Comparison of ENCODE assay signal across 11 cellular contexts in the genomic region with DNA sequence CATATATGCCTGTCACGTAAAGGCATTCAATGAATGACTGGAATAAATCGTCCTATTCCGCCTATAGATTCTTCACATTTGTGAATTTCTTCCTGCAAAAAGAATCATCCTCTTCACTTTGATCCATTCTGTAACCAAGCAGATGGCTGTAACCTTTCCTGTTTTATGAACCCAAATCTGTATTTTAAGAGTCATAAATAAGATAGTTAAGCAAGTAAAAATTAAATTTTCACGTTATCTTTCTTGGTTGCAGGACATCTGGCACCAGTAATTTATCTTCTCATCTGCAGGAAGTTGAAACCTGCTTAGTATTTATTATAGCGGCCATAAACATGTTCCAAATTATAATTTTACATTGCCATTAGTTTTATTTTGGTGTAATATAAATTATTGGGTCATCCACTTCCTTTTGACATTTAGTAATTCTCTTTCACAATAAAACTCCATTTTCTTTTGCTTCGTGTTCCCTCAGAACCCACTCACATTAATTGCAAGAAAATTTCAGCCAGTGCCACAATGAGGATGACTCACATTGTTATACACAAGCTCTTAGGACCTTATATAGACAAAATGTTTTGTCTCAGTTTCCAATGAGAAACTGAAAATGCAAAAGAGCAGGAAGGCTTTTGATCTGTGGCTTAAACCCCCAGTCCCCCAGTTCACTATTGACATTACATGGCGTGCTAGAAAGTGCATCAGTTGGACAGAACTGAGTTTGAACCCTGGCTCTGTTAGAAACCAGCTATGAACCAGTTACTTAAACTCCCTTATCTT. TPM values are rescaled to one million over a fixed set of nuclear protein-coding genes. Genes with fewer than 3 reads are reported as not detected.
DNase-seq lines count a peak whose midpoint lies in the region; ATAC-seq and TF ChIP-seq lines count a peak whose summit lies in the region.
"Had no signal": no experiment of that assay in that cellular context is flagged by ENCODE, and none has a peak within 500 bp of the region (broad histone marks: within the 10 kb centered on the region; RNA-seq: fewer than 3 reads in every experiment).

No MANE protein-coding gene starts in this region.

- H3K9me3 ChIP-seq in adipocyte (ENCODE audit: control insufficient read depth, low read length): no peaks in the 10 kb centered on the region
- no peaks in the 10 kb centered on the region for H3K9me3 ChIP-seq in neuronal stem cell (replicated peaks in 1 of 2; ENCODE audit: control insufficient read depth in 2 of 2, insufficient read depth in 1 of 2, low read depth in 1 of 2, low read length in 2 of 2)
- no peaks in the 10 kb centered on the region for H3K9me3 ChIP-seq in Peyer's patch
- H3K9me3 ChIP-seq: transverse colon had no signal

- no peak overlapping the region for H2AK5ac ChIP-seq in neuronal stem cell (ENCODE audit: low read depth, low read length)

- peak overlapping the region; percentile 44 for H3K9ac ChIP-seq in adipocyte (ENCODE audit: low read length)
- H3K9ac ChIP-seq in neuronal stem cell (ENCODE audit: low read depth, low read length, poor library complexity): no peak overlapping the region

- H3K4me3 ChIP-seq in adipocyte (ENCODE audit: low read length) (peak overlapping the region; percentile 36), neuronal stem cell (ENCODE audit: low read length in 2 of 2) (no peak overlapping the region), Peyer's patch (no peak overlapping the region)
- H3K4me3 ChIP-seq: lung, transverse colon had no signal

- no peaks in the 10 kb centered on the region for H3K36me3 ChIP-seq in adipocyte (ENCODE audit: control insufficient read depth, insufficient read depth, low read length, severe bottlenecking)
- no peaks in the 10 kb centered on the region for H3K36me3 ChIP-seq in neuronal stem cell (replicated peaks in 1 of 2; ENCODE audit: control insufficient read depth in 2 of 2, insufficient read depth in 2 of 2, low read length in 2 of 2)
- no peaks in the 10 kb centered on the region for H3K36me3 ChIP-seq in Peyer's patch
- H3K36me3 ChIP-seq: transverse colon had no signal

- H3K18ac ChIP-seq in neuronal stem cell (ENCODE audit: low read length): no peak overlapping the region

- no peak overlapping the region for H4K91ac ChIP-seq in neuronal stem cell (ENCODE audit: low read depth, low read length, poor library complexity)

- peak; percentile 61 for ATAC-seq in HG02870 (IDR thresholded peaks at IDR 0.05; ENCODE audit: unreplicated experiment)

- no peak for TF ChIP-seq CTCF in Peyer's patch (IDR thresholded peaks at IDR 0.05)

- no peak overlapping the region for H3K4me2 ChIP-seq in neuronal stem cell (ENCODE audit: insufficient read depth, low read length, poor library complexity, severe bottlenecking)

- H2BK5ac ChIP-seq in neuronal stem cell (ENCODE audit: low read length): no peak overlapping the region

- POLR2A ChIA-PET in HEK293T (lab: Yijun Ruan, JAX): no interaction called here

- H3K27ac ChIP-seq in neuronal stem cell (replicated peaks; ENCODE audit: low read length) (no peak overlapping the region), Peyer's patch (no peak overlapping the region)
- H3K27ac ChIP-seq: RWPE1, transverse colon had no signal

- H3K14ac ChIP-seq in neuronal stem cell (ENCODE audit: low read length): no peak overlapping the region

- no peak overlapping the region for H2BK15ac ChIP-seq in neuronal stem cell (ENCODE audit: low read length)

- no peak overlapping the region for H3K4ac ChIP-seq in neuronal stem cell (ENCODE audit: low read length)

- H3K79me1 ChIP-seq in neuronal stem cell (ENCODE audit: low read depth, low read length): no peaks in the 10 kb centered on the region

- peaks cover 46% of the 10 kb centered on the region for H3K4me1 ChIP-seq in adipocyte (ENCODE audit: control insufficient read depth, insufficient read depth, low read length)
- H3K4me1 ChIP-seq in neuronal stem cell (ENCODE audit: control insufficient read depth in 2 of 2, insufficient read depth in 1 of 2, low read depth in 1 of 2, low read length in 2 of 2): peaks cover 13 to 20% of the 10 kb centered on the region in 2 donors
- H3K4me1 ChIP-seq in Peyer's patch: no peaks in the 10 kb centered on the region
- H3K4me1 ChIP-seq: transverse colon had no signal

- no CpG with 5 or more reads among the region's 7 CpGs for WGBS in neuronal stem cell (ENCODE audit: extremely low coverage in 2 of 2, insufficient read length in 2 of 2, insufficient replicate concordance in 1 of 2), 2 donors

- TF ChIP-seq POLR2A in Peyer's patch (IDR thresholded peaks at IDR 0.05): no peak

- H2BK12ac ChIP-seq in neuronal stem cell (ENCODE audit: low read length): no peak overlapping the region

- H3K23ac ChIP-seq in neuronal stem cell (ENCODE audit: low read depth, low read length, poor library complexity): no peak overlapping the region

- peak; percentile 36 for DNase-seq in activated CD4-positive, alpha-beta T cell treated with anti-CD3 and anti-CD28 coated beads for 48 hours
- DNase-seq in activated CD4-positive, alpha-beta T cell treated with anti-CD3 and anti-CD28 coated beads for 1 hour: no peak
- DNase-seq in adipocyte (ENCODE audit: low read depth) (peak; percentile 69), neuronal stem cell (ENCODE audit: low spot score) (no peak), Peyer's patch (no peak), HEK293T (ENCODE audit: extremely low spot score) (no peak)
- no peak for DNase-seq in stimulated activated naive CD4-positive, alpha-beta T cell treated with Interleukin-2 at 50 U/mL for 16 hours (lab: John Stamatoyannopoulos, UW)
- DNase-seq: transverse colon had no signal

- H2AFZ ChIP-seq in neuronal stem cell (ENCODE audit: low read length): peak overlapping the region; percentile 26

- no peak overlapping the region for H4K8ac ChIP-seq in neuronal stem cell (ENCODE audit: low read depth, low read length)

- no peak overlapping the region for H2BK120ac ChIP-seq in neuronal stem cell (ENCODE audit: low read depth, low read length)

- H3K27me3 ChIP-seq in adipocyte (replicated peaks; ENCODE audit: control insufficient read depth, insufficient read depth, low read length) (no peaks in the 10 kb centered on the region), neuronal stem cell (ENCODE audit: control insufficient read depth in 3 of 3, insufficient read depth in 3 of 3, low read depth in 1 of 3, low read length in 3 of 3) (no peaks in the 10 kb centered on the region), Peyer's patch (no peaks in the 10 kb centered on the region)
- H3K27me3 ChIP-seq: transverse colon had no signal

- CTCF ChIA-PET in HEK293T (lab: Yijun Ruan, JAX): interaction anchor here (0.7 kb wide), 1 partner anchor 121 kb away, joined by 3 read pairs; no protein-coding TSS in a partner anchor

TF ChIP-seq in HEK293T, 16 proteins besides CTCF, POLR2A, EP300 and RAD21:
- no peak for TF ChIP-seq CTBP1 (IDR thresholded peaks at IDR 0.05; ENCODE audit: borderline replicate concordance)
- no peak for TF ChIP-seq SUZ12 (IDR thresholded peaks at IDR 0.05)

RNA-seq across cellular contexts. Expression of a gene that starts 51.1 kb away (rescaled TPM):
- not detected for polyA plus RNA-seq in neuronal stem cell (2013, experiment 1 of 2)
- polyA plus RNA-seq in neuronal stem cell (2013, experiment 2 of 2): not detected
- total RNA-seq in Peyer's patch: 10 to 100 TPM in 1 of 4 donors, under 1 TPM in 2, not detected in 1; 0.70 to 14.9 (median 0.94) TPM

Comparison
In these comparisons a context has a peak if more than half of its experiments do, and no peak if none do; other contexts are left out.
1. DNase-seq: peak in activated CD4-positive, alpha-beta T cell treated with anti-CD3 and anti-CD28 coated beads for 48 hours (single experiment) and adipocyte (single experiment); none in activated CD4-positive, alpha-beta T cell treated with anti-CD3 and anti-CD28 coated beads for 1 hour (single experiment), neuronal stem cell (single experiment), Peyer's patch (0 of 3), HEK293T (single experiment) and stimulated activated naive CD4-positive, alpha-beta T cell treated with Interleukin-2 at 50 U/mL for 16 hours (single experiment).